In the genomic region with DNA sequence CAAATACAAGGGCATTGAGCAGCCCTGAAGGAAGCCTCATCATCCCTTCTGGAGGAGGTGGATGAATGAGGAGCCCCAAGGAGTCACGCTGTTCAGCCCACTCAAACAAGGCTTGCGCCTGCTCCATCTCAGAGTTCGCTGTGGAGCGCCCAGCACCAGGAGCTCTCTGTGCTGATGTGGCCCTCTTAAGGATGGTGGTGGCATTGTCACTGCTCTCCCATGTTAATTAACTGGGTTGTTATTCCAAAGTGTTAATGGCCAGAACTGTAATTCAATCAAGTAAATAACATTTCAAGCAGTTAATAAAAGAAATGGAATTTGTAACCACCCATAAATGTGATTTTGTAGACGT, we compare ENCODE assay signal across 10 cellular contexts.
A peak's percentile ranks its signal among the peaks of the same experiment; 100 is the strongest.
DNase-seq lines count a peak whose midpoint lies in the region; ATAC-seq and TF ChIP-seq lines count a peak whose summit lies in the region.
"Had no signal": no experiment of that assay in that cellular context is flagged by ENCODE, and none has a peak within 500 bp of the region (broad histone marks: within the 10 kb centered on the region; RNA-seq: fewer than 3 reads in every experiment).

No MANE protein-coding gene starts in this region.

- TF ChIP-seq POLR2A in stomach (IDR thresholded peaks at IDR 0.05), result no peak

- TF ChIP-seq CTCF in RWPE2 (IDR thresholded peaks at IDR 0.05; ENCODE audit: poor library complexity, severe bottlenecking), result no peak
- TF ChIP-seq CTCF in left ventricle myocardium inferior (IDR thresholded peaks at IDR 0.05; ENCODE audit: borderline replicate concordance), result peak; percentile 59
- TF ChIP-seq CTCF in stomach (IDR thresholded peaks at IDR 0.05), result peak in 5 of 7 experiments; percentile 21 to 56 (median 44)

- H3K27me3 Mint-ChIP-seq in activated T-cell treated with anti-CD3 and anti-CD28 coated beads, Interleukin-2, amount 50 U/mL, for 4 hours (ENCODE audit: low read depth), result no peaks in the 10 kb centered on the region
- H3K27me3 Mint-ChIP-seq: activated T-helper 17 cell treated with anti-CD3 and anti-CD28 coated beads, Interleukin-2, amount 50 U/mL, for 72 hours had no signal

- peaks cover 11% of the 10 kb centered on the region for H3K9me3 Mint-ChIP-seq in activated T-cell treated with anti-CD3 and anti-CD28 coated beads, Interleukin-2, amount 50 U/mL, for 4 hours

- H3K27me3 ChIP-seq in RWPE2 (ENCODE audit: insufficient read depth, poor library complexity, severe bottlenecking) (no peaks in the 10 kb centered on the region), left ventricle myocardium inferior (ENCODE audit: low read depth) (peaks cover 8% of the 10 kb centered on the region), stomach (no peaks in the 10 kb centered on the region)
- H3K27me3 ChIP-seq: ovary had no signal

- H3K4me1 Mint-ChIP-seq in activated T-cell treated with anti-CD3 and anti-CD28 coated beads, Interleukin-2, amount 50 U/mL, for 4 hours (ENCODE audit: low read depth), result no peaks in the 10 kb centered on the region
- H3K4me1 Mint-ChIP-seq: activated T-helper 17 cell treated with anti-CD3 and anti-CD28 coated beads, Interleukin-2, amount 50 U/mL, for 72 hours had no signal

- WGBS in stomach, 5 donors, result 25 to 40% (median 34%) methylated on average over 5 of the region's 5 CpGs

- DNase-seq in NCI-H82 (lab: John Stamatoyannopoulos, UW) (peak; percentile 49), NCI-H82 treated with DMSO at 0.1 percent for 48 hours (lab: John Stamatoyannopoulos, UW; ENCODE audit: unreplicated experiment) (no peak), RWPE2 (ENCODE audit: low spot score) (no peak), left ventricle myocardium inferior (no peak), stomach (peak; percentile 49), DMS79 (lab: John Stamatoyannopoulos, UW) (no peak)
- DNase-seq in activated T-cell treated with anti-CD3 and anti-CD28 coated beads, Interleukin-2, amount 50 U/mL, for 4 hours, result no peak
- DNase-seq: ovary had no signal

- no peaks in the 10 kb centered on the region for H3K36me3 Mint-ChIP-seq in activated T-cell treated with anti-CD3 and anti-CD28 coated beads, Interleukin-2, amount 50 U/mL, for 4 hours (ENCODE audit: insufficient read depth)

- no peak overlapping the region for H3K4me3 Mint-ChIP-seq in activated T-cell treated with anti-CD3 and anti-CD28 coated beads, Interleukin-2, amount 50 U/mL, for 4 hours
- H3K4me3 Mint-ChIP-seq: activated T-helper 17 cell treated with anti-CD3 and anti-CD28 coated beads, Interleukin-2, amount 50 U/mL, for 72 hours had no signal

- peak; percentile 58; the same call in 1 of the 3 replicates for ATAC-seq in RWPE2 (ENCODE audit: low read depth)
- ATAC-seq in HG03378 (IDR thresholded peaks at IDR 0.05; ENCODE audit: unreplicated experiment), result no peak
- no peak for ATAC-seq in activated T-cell treated with anti-CD3 and anti-CD28 coated beads, Interleukin-2, amount 50 U/mL, for 4 hours
- ATAC-seq: activated T-helper 17 cell treated with anti-CD3 and anti-CD28 coated beads, Interleukin-2, amount 50 U/mL, for 72 hours had no signal

- no peak for TF ChIP-seq EP300 in stomach (IDR thresholded peaks at IDR 0.05)

- H3K4me1 ChIP-seq in RWPE2 (ENCODE audit: insufficient read depth, poor library complexity, severe bottlenecking) (no peaks in the 10 kb centered on the region), left ventricle myocardium inferior (no peaks in the 10 kb centered on the region), stomach (no peaks in the 10 kb centered on the region)

- no peaks in the 10 kb centered on the region for H3K9me3 ChIP-seq in RWPE2 (ENCODE audit: severe bottlenecking)
- peaks cover 8% of the 10 kb centered on the region for H3K9me3 ChIP-seq in left ventricle myocardium inferior (replicated peaks)
- H3K9me3 ChIP-seq in stomach, result peaks cover 0 to 11% (median 3%) of the 10 kb centered on the region in 4 donors
- H3K9me3 ChIP-seq: ovary had no signal

- H3K36me3 ChIP-seq in RWPE2 (ENCODE audit: low read depth), result no peaks in the 10 kb centered on the region
- H3K36me3 ChIP-seq in left ventricle myocardium inferior, result no peaks in the 10 kb centered on the region
- H3K36me3 ChIP-seq in stomach, result no peaks in the 10 kb centered on the region
- H3K36me3 ChIP-seq: ovary had no signal

- H3K27ac ChIP-seq in RWPE2 (ENCODE audit: poor library complexity, severe bottlenecking), result no peak overlapping the region
- H3K27ac ChIP-seq in left ventricle myocardium inferior (replicated peaks), result no peak overlapping the region
- no peak overlapping the region for H3K27ac ChIP-seq in stomach
- H3K27ac ChIP-seq: ovary had no signal

- H3K4me3 ChIP-seq in RWPE2 (ENCODE audit: severe bottlenecking) (no peak overlapping the region), left ventricle myocardium inferior (no peak overlapping the region), stomach (no peak overlapping the region)
- H3K4me3 ChIP-seq: ovary had no signal

- intact Hi-C loops in left ventricle myocardium inferior (cut with micrococcal nuclease), result no loop called here
- intact Hi-C loops in stomach (cut with DNase I; ENCODE audit: low total_unique reads), result loop anchor here (10.0 kb wide), 1 partner anchor 519 kb away; no protein-coding TSS in a partner anchor

Comparison
In these comparisons a context has a peak if more than half of its experiments do, and no peak if none do; other contexts are left out.
1. DNase-seq: peak in NCI-H82 (single experiment) and stomach (single experiment); none in NCI-H82 treated with DMSO at 0.1 percent for 48 hours (single experiment), RWPE2 (single experiment), left ventricle myocardium inferior (single experiment), DMS79 (single experiment) and activated T-cell treated with anti-CD3 and anti-CD28 coated beads, Interleukin-2, amount 50 U/mL, for 4 hours (single experiment).